In the genomic region with DNA sequence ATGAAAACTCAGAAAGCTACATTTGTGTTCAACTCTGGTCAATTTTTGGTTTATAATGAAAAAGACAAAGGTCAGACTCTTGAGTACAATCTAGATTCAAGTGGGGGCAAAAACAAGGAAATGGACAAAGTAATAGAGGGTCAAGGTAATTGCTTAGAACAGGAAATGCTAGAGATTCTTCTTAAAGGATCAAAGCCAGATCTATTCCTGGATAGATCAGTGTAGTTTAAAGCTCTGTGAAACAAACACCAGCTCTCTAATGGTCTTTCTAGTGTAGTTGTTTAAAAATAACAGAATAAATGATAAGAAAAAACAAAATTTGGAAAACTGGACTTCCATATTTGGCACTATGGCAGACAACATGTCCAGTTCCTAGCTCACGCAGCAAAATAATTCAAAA, we compare ENCODE assay signal across 32 cellular contexts.
DNase-seq lines count a peak whose midpoint lies in the region; ATAC-seq, FAIRE-seq and TF ChIP-seq lines count a peak whose summit lies in the region.
"Had no signal": no experiment of that assay in that cellular context is flagged by ENCODE, and none has a peak within 500 bp of the region (broad histone marks: within the 10 kb centered on the region; RNA-seq: fewer than 3 reads in every experiment).

No MANE protein-coding gene starts in this region.

- H3K79me2 ChIP-seq in HepG2 (ENCODE audit: insufficient read depth, low read length) (no peaks in the 10 kb centered on the region), osteoblast (ENCODE audit: insufficient read depth, low read length) (no peaks in the 10 kb centered on the region)

- no peak overlapping the region for H3K4me3 ChIP-seq in HepG2 (replicated peaks in 1 of 3; ENCODE audit: insufficient read depth in 1 of 3, low read depth in 2 of 3, low read length in 3 of 3)
- no peak overlapping the region for H3K4me3 ChIP-seq in right lobe of liver
- H3K4me3 ChIP-seq in osteoblast (ENCODE audit: insufficient read depth, low read length) = no peak overlapping the region
- H3K4me3 ChIP-seq: A549; BLaER1; BLaER1 treated with 17β-estradiol and CSF1 and Interleukin-3, amounts not matched to agents 10 nM and 100 nM had no signal

- no peak for TF ChIP-seq RAD21 in HepG2 (CRISPR knock-in tag; IDR thresholded peaks at IDR 0.05)

- no peaks in the 10 kb centered on the region; a peak in 1 of 5 replicates for H3K27me3 ChIP-seq in HepG2 (ENCODE audit: control insufficient read depth in 1 of 2, insufficient read depth in 2 of 2, low read length in 2 of 2)
- no peaks in the 10 kb centered on the region for H3K27me3 ChIP-seq in right lobe of liver
- peaks cover 14% of the 10 kb centered on the region for H3K27me3 ChIP-seq in osteoblast (ENCODE audit: insufficient read depth, low read length)
- H3K27me3 ChIP-seq: BE2C had no signal

- FAIRE-seq in HepG2 (lab: Jason Lieb, UNC) = no peak
- FAIRE-seq: A204.1, A549, D721Med had no signal

- H3K4me1 ChIP-seq in HepG2 (ENCODE audit: insufficient read depth, low read length) = peaks cover 6% of the 10 kb centered on the region
- H3K4me1 ChIP-seq in right lobe of liver = no peaks in the 10 kb centered on the region
- no peaks in the 10 kb centered on the region for H3K4me1 ChIP-seq in osteoblast (ENCODE audit: insufficient read depth, low read length)
- H3K4me1 ChIP-seq: A549, BE2C, BLaER1, Caco-2 had no signal

- no peak for TF ChIP-seq CTCF in HepG2 (CRISPR knock-in tag; IDR thresholded peaks at IDR 0.05)
- no peak for TF ChIP-seq CTCF in right lobe of liver (IDR thresholded peaks at IDR 0.05)
- TF ChIP-seq CTCF in osteoblast (IDR thresholded peaks at IDR 0.05; ENCODE audit: extremely low read depth, low read depth, low read length) = no peak

- TF ChIP-seq EP300 in HepG2 (IDR thresholded peaks at IDR 0.05; ENCODE audit: low read depth in 2 of 2, low read length in 2 of 2) (no peak), HepG2 (CRISPR knock-in tag; IDR thresholded peaks at IDR 0.05; ENCODE audit: borderline replicate concordance) (no peak)

- H3K27ac ChIP-seq in HepG2 (ENCODE audit: extremely low read length, insufficient read depth, low read length) (no peak overlapping the region), right lobe of liver (no peak overlapping the region), osteoblast (ENCODE audit: low read depth, low read length) (no peak overlapping the region)
- H3K27ac ChIP-seq: 22Rv1; A549; BLaER1; BLaER1 treated with 17β-estradiol and CSF1 and Interleukin-3, amounts not matched to agents 10 nM and 100 nM; C4-2B had no signal

- WGBS in HepG2 (ENCODE audit: low lambda C conversion rate) = 93% methylated on average over 1 of the region's 1 CpG
- WGBS in right lobe of liver (ENCODE audit: insufficient coverage, low coverage, low lambda C conversion rate, missing lambda C conversion rate) = 93% methylated on average over 1 of the region's 1 CpG

- intact Hi-C loops in HepG2 (cut with micrococcal nuclease; ENCODE audit: unreplicated experiment) = loop anchor here (5.0 kb wide), 1 partner anchor 212 kb away; no protein-coding TSS in a partner anchor
- intact Hi-C loops in right lobe of liver (cut with DNase I) = no loop called here

- no peaks in the 10 kb centered on the region for H3K9me3 ChIP-seq in HepG2 (ENCODE audit: low read length)
- H3K9me3 ChIP-seq in right lobe of liver = no peaks in the 10 kb centered on the region
- no peaks in the 10 kb centered on the region for H3K9me3 ChIP-seq in osteoblast (ENCODE audit: low read depth, low read length)
- H3K9me3 ChIP-seq: BE2C had no signal

- in situ Hi-C loops in HepG2 (cut with HindIII; ENCODE audit: extremely low pct_ligation_motif_present, low pct_unique_long_range_greater_than_20kb) = no loop called here

- TF ChIP-seq POLR2A in HepG2 (IDR thresholded peaks at IDR 0.05; ENCODE audit: insufficient read depth in 1 of 2, low read depth in 2 of 2, low read length in 2 of 2) (no peak), right lobe of liver (IDR thresholded peaks at IDR 0.05) (no peak)

- POLR2A ChIA-PET in HepG2 (lab: Yijun Ruan, JAX) = no interaction called here

- no peaks in the 10 kb centered on the region for H4K20me1 ChIP-seq in HepG2 (ENCODE audit: insufficient read depth, low read length)
- H4K20me1 ChIP-seq in osteoblast (ENCODE audit: insufficient read depth, low read length) = no peaks in the 10 kb centered on the region
- H4K20me1 ChIP-seq: BLaER1; BLaER1 treated with 17β-estradiol and CSF1 and Interleukin-3, amounts not matched to agents 10 nM and 100 nM had no signal

- no peak for ATAC-seq in HepG2
- no peak for ATAC-seq in right lobe of liver
- ATAC-seq: A549; CD8-positive, alpha-beta T cell had no signal

- BruUV-seq in HepG2 (replicated peaks; lab: Mats Ljungman, UMichigan) = no TSS peak

- H2AFZ ChIP-seq in HepG2 (ENCODE audit: low read length) (no peak overlapping the region), osteoblast (ENCODE audit: low read length) (no peak overlapping the region)

- H3K9ac ChIP-seq in HepG2 (ENCODE audit: insufficient read depth, low read depth, low read length) = no peak overlapping the region
- H3K9ac ChIP-seq: BLaER1; BLaER1 treated with 17β-estradiol and CSF1 and Interleukin-3, amounts not matched to agents 10 nM and 100 nM had no signal

- DNase-seq in DMS53 (lab: John Stamatoyannopoulos, UW) (peak; percentile 6), DMS53 treated with DMSO at 0.1 percent for 48 hours (lab: John Stamatoyannopoulos, UW; ENCODE audit: unreplicated experiment) (no peak), HepG2 (ENCODE audit: low spot score) (no peak), right lobe of liver (no peak), osteoblast (ENCODE audit: insufficient read length, low spot score, missing footprints) (peak; percentile 53), SHP77 treated with DMSO at 0.1 percent for 48 hours (lab: John Stamatoyannopoulos, UW) (no peak)
- DNase-seq: 8988T; ACHN; AML-193; BE2C; C1 segment of cervical spinal cord; Caco-2; Calu3; CD4-positive, alpha-beta memory T cell; CD4-positive, alpha-beta T cell; CD4-positive, CD25-positive, alpha-beta regulatory T cell; CD8-positive, alpha-beta memory T cell; CD8-positive, alpha-beta T cell; COR-L47; DMS 273 treated with DMSO at 0.1 percent for 48 hours; DMS153; DMS79; DMS79 treated with DMSO at 0.1 percent for 48 hours; DND-41; EL had no signal

- CTCF ChIA-PET in HepG2 (lab: Yijun Ruan, JAX; ENCODE audit: low intra/inter-chr PET ratio, low total read pairs) = no interaction called here

- H3K4me2 ChIP-seq in HepG2 (ENCODE audit: low read depth, low read length) = no peak overlapping the region
- H3K4me2 ChIP-seq in osteoblast (ENCODE audit: insufficient read depth, low read length) = no peak overlapping the region
- H3K4me2 ChIP-seq: A549; BLaER1; BLaER1 treated with 17β-estradiol and CSF1 and Interleukin-3, amounts not matched to agents 10 nM and 100 nM had no signal

- H3K36me3 ChIP-seq in HepG2 (replicated peaks in 1 of 2; ENCODE audit: control insufficient read depth in 1 of 2, insufficient read depth in 2 of 2, low read length in 2 of 2) (no peaks in the 10 kb centered on the region), right lobe of liver (no peaks in the 10 kb centered on the region), osteoblast (ENCODE audit: insufficient read depth, low read length) (no peaks in the 10 kb centered on the region)
- H3K36me3 ChIP-seq: BE2C; BLaER1; BLaER1 treated with 17β-estradiol and CSF1 and Interleukin-3, amounts not matched to agents 10 nM and 100 nM had no signal

TF ChIP-seq in HepG2, 621 proteins besides CTCF, POLR2A, EP300 and RAD21 (continues in another document):
- TF ChIP-seq RARA (CRISPR knock-in tag; IDR thresholded peaks at IDR 0.05) (peak; percentile 57), SP4 (CRISPR knock-in tag; IDR thresholded peaks at IDR 0.05) (no peak), NR2F6 (IDR thresholded peaks at IDR 0.05) (0 out of 2 replicates have a peak, but pooled peaks have one; percentile 17), NR2F6 (CRISPR knock-in tag; IDR thresholded peaks at IDR 0.05) (no peak)
- TF ChIP-seq, protein P1, sequence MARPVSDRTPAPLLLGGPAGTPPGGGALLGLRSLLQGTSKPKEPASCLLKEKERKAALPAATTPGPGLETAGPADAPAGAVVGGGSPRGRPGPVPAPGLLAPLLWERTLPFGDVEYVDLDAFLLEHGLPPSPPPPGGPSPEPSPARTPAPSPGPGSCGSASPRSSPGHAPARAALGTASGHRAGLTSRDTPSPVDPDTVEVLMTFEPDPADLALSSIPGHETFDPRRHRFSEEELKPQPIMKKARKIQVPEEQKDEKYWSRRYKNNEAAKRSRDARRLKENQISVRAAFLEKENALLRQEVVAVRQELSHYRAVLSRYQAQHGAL (CRISPR knock-in tag; IDR thresholded peaks at IDR 0.05; ENCODE audit: not compliant biosample characterization) = no peak
- TF ChIP-seq, protein P2, sequence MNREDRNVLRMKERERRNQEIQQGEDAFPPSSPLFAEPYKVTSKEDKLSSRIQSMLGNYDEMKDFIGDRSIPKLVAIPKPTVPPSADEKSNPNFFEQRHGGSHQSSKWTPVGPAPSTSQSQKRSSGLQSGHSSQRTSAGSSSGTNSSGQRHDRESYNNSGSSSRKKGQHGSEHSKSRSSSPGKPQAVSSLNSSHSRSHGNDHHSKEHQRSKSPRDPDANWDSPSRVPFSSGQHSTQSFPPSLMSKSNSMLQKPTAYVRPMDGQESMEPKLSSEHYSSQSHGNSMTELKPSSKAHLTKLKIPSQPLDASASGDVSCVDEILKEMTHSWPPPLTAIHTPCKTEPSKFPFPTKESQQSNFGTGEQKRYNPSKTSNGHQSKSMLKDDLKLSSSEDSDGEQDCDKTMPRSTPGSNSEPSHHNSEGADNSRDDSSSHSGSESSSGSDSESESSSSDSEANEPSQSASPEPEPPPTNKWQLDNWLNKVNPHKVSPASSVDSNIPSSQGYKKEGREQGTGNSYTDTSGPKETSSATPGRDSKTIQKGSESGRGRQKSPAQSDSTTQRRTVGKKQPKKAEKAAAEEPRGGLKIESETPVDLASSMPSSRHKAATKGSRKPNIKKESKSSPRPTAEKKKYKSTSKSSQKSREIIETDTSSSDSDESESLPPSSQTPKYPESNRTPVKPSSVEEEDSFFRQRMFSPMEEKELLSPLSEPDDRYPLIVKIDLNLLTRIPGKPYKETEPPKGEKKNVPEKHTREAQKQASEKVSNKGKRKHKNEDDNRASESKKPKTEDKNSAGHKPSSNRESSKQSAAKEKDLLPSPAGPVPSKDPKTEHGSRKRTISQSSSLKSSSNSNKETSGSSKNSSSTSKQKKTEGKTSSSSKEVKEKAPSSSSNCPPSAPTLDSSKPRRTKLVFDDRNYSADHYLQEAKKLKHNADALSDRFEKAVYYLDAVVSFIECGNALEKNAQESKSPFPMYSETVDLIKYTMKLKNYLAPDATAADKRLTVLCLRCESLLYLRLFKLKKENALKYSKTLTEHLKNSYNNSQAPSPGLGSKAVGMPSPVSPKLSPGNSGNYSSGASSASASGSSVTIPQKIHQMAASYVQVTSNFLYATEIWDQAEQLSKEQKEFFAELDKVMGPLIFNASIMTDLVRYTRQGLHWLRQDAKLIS (CRISPR knock-in tag; IDR thresholded peaks at IDR 0.05) = no peak

Comparison
In these comparisons a context has a peak if more than half of its experiments do, and no peak if none do; other contexts are left out.
1. DNase-seq: peak in DMS53 (single experiment) and osteoblast (single experiment); none in DMS53 treated with DMSO at 0.1 percent for 48 hours (single experiment), HepG2 (single experiment), right lobe of liver (0 of 3) and SHP77 treated with DMSO at 0.1 percent for 48 hours (single experiment).